ENCODE assay signal across 9 cellular contexts in the genomic region with DNA sequence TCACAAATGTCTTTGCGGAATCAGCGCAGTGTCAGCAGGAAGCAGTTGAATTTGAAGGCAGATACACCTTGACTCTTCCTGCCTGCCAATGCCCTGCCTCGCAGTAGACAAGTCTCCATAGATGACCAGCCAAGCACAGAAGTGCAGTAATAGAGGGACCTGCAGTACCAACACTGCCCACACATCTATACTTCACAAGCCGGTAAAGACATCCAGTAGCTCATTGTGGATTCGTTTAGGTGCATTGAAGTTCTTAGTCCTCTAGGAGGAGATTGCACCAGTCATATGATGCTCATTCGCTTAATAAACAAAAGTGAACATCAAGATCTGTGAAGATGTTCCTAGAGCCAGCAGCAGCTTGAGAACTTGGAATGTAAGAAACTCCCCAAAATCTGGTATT. TPM values are rescaled to one million over a fixed set of nuclear protein-coding genes. Genes with fewer than 3 reads are reported as not detected.
DNase-seq lines count a peak whose midpoint lies in the region; ATAC-seq and TF ChIP-seq lines count a peak whose summit lies in the region.
"Had no signal": no experiment of that assay in that cellular context is flagged by ENCODE, and none has a peak within 500 bp of the region (broad histone marks: within the 10 kb centered on the region; RNA-seq: fewer than 3 reads in every experiment).

No MANE protein-coding gene starts in this region.

- H3K27ac Mint-ChIP-seq in activated CD4-positive, alpha-beta memory T cell treated with anti-CD3 and anti-CD28 coated beads for 36 hours: no peak overlapping the region

- intact Hi-C loops in vagina (cut with DNase I): loop anchor here (10.0 kb wide), 1 partner anchor 47 kb away; no protein-coding TSS in a partner anchor
- intact Hi-C loops in activated CD4-positive, alpha-beta memory T cell treated with anti-CD3 and anti-CD28 coated beads for 36 hours (cut with micrococcal nuclease): loop anchor here (10.0 kb wide), 2 partner anchors 157 to 197 kb away; no protein-coding TSS in a partner anchor

- DNase-seq in choroid plexus epithelial cell (ENCODE audit: low read depth): peak; percentile 36
- no peak for DNase-seq in thoracic aorta (ENCODE audit: low spot score)
- DNase-seq in vagina (ENCODE audit: extremely low spot score in 2 of 2): no peak
- no peak for DNase-seq in activated CD4-positive, alpha-beta memory T cell treated with anti-CD3 and anti-CD28 coated beads for 36 hours
- DNase-seq in DMS79 treated with DMSO at 0.1 percent for 48 hours (lab: John Stamatoyannopoulos, UW): no peak

- CTCF ChIA-PET in activated CD4-positive, alpha-beta memory T cell treated with anti-CD3 and anti-CD28 coated beads for 36 hours (lab: Charles Lee): interaction anchor here (0.7 to 2.5 kb wide), 9 partner anchors 9 to 140 kb away, joined by 3 to 12 read pairs (median 4); partner anchors contain the start of gene KLHL9

- no peak for TF ChIP-seq POLR2A in vagina (IDR thresholded peaks at IDR 0.05)

- ATAC-seq in GM21515 (IDR thresholded peaks at IDR 0.05; ENCODE audit: unreplicated experiment): peak; percentile 65
- ATAC-seq in HG03571 (IDR thresholded peaks at IDR 0.05; ENCODE audit: unreplicated experiment): peak; percentile 84
- ATAC-seq in thoracic aorta (ENCODE audit: insufficient number of reproducible peaks, low FRiP score, low read depth): no peak

- H3K4me1 ChIP-seq in thoracic aorta (ENCODE audit: control insufficient read depth in 1 of 2, low read depth in 2 of 2): peaks cover 0 to 6% of the 10 kb centered on the region in 2 donors
- H3K4me1 ChIP-seq in vagina: peaks cover 7% of the 10 kb centered on the region

- no peaks in the 10 kb centered on the region for H3K36me3 Mint-ChIP-seq in activated CD4-positive, alpha-beta memory T cell treated with anti-CD3 and anti-CD28 coated beads for 36 hours

- POLR2A ChIA-PET in activated CD4-positive, alpha-beta memory T cell treated with anti-CD3 and anti-CD28 coated beads for 36 hours (lab: Charles Lee): interaction anchor here (0.9 kb wide), 1 partner anchor 58 kb away, joined by 3 read pairs; the partner anchor contains the start of gene KLHL9

- TF ChIP-seq CTCF in GM12875 (IDR thresholded peaks at IDR 0.05; ENCODE audit: borderline replicate concordance, insufficient read depth, low read depth, low read length) (peak; percentile 47), choroid plexus epithelial cell (conservative IDR thresholded peaks at IDR 0.05; ENCODE audit: low read depth, low read length) (peak; percentile 35), thoracic aorta (IDR thresholded peaks at IDR 0.05) (peak; percentile 30), vagina (IDR thresholded peaks at IDR 0.05) (no peak)

- no peak overlapping the region for H3K4me3 Mint-ChIP-seq in activated CD4-positive, alpha-beta memory T cell treated with anti-CD3 and anti-CD28 coated beads for 36 hours

- H3K9me3 Mint-ChIP-seq in activated CD4-positive, alpha-beta memory T cell treated with anti-CD3 and anti-CD28 coated beads for 36 hours: no peaks in the 10 kb centered on the region

- peaks cover 11% of the 10 kb centered on the region for H3K4me1 Mint-ChIP-seq in activated CD4-positive, alpha-beta memory T cell treated with anti-CD3 and anti-CD28 coated beads for 36 hours (ENCODE audit: low read depth)

- H3K27me3 ChIP-seq in thoracic aorta (replicated peaks; ENCODE audit: insufficient read depth) (no peaks in the 10 kb centered on the region), vagina (no peaks in the 10 kb centered on the region)

- no peaks in the 10 kb centered on the region for H3K9me3 ChIP-seq in thoracic aorta
- no peaks in the 10 kb centered on the region for H3K9me3 ChIP-seq in vagina

- H3K4me3 ChIP-seq in GM12875 (ENCODE audit: low read depth, low read length) (no peak overlapping the region), choroid plexus epithelial cell (ENCODE audit: low read depth, low read length) (no peak overlapping the region), thoracic aorta (no peak overlapping the region), vagina (no peak overlapping the region)

- peaks cover 52% of the 10 kb centered on the region for H3K27me3 Mint-ChIP-seq in activated CD4-positive, alpha-beta memory T cell treated with anti-CD3 and anti-CD28 coated beads for 36 hours

- H3K36me3 ChIP-seq in thoracic aorta (no peaks in the 10 kb centered on the region), vagina (no peaks in the 10 kb centered on the region)

- no peak overlapping the region for H3K27ac ChIP-seq in thoracic aorta
- H3K27ac ChIP-seq in vagina: no peak overlapping the region

RNA-seq across cellular contexts. Expression of gene IFNA2, which starts 7.1 kb away (rescaled TPM):
- total RNA-seq in thoracic aorta (not detected), vagina (not detected)
- total RNA-seq in activated CD4-positive, alpha-beta memory T cell treated with anti-CD3 and anti-CD28 coated beads for 36 hours: not detected
- total RNA-seq: myocyte had no signal

RNA-seq across cellular contexts. Expression of gene IFNA8, which starts 16.6 kb away (rescaled TPM):
- total RNA-seq in thoracic aorta (not detected), vagina (not detected)
- total RNA-seq in activated CD4-positive, alpha-beta memory T cell treated with anti-CD3 and anti-CD28 coated beads for 36 hours: not detected
- total RNA-seq: myocyte had no signal

RNA-seq across cellular contexts. Expression of gene IFNA13, which starts 24.4 kb away (rescaled TPM):
- total RNA-seq in thoracic aorta (not detected), vagina (not detected)
- not detected for total RNA-seq in activated CD4-positive, alpha-beta memory T cell treated with anti-CD3 and anti-CD28 coated beads for 36 hours
- total RNA-seq: myocyte had no signal

RNA-seq across cellular contexts. Expression of gene IFNA6, which starts 41.6 kb away (rescaled TPM):
- not detected for total RNA-seq in thoracic aorta
- not detected for total RNA-seq in vagina
- not detected for total RNA-seq in activated CD4-positive, alpha-beta memory T cell treated with anti-CD3 and anti-CD28 coated beads for 36 hours
- total RNA-seq: myocyte had no signal

RNA-seq across cellular contexts. Expression of gene IFNA1, which starts 48.0 kb away (rescaled TPM):
- total RNA-seq in thoracic aorta (not detected), vagina (not detected)
- not detected for total RNA-seq in activated CD4-positive, alpha-beta memory T cell treated with anti-CD3 and anti-CD28 coated beads for 36 hours
- total RNA-seq: myocyte had no signal

Comparison
In these comparisons a context has a peak if more than half of its experiments do, and no peak if none do; other contexts are left out.
1. CTCF ChIP-seq: peak in GM12875 (single experiment), choroid plexus epithelial cell (single experiment) and thoracic aorta (single experiment); none in vagina (0 of 3).